In genomic region chr12:131355688-131356245, GRCh38 we compare ENCODE assay signal across 29 cellular contexts.
"Had no signal": no experiment of that assay in that cellular context is flagged by ENCODE, and none has a peak within 500 bp of the region (broad histone marks: within the 10 kb centered on the region; RNA-seq: fewer than 3 reads in every experiment).

No MANE protein-coding gene starts in this region.

- ATAC-seq: foreskin keratinocyte; heart right ventricle; left lobe of liver; natural killer cell treated with Interleukin-12 subunit alpha and Interleukin-12 subunit beta and Interleukin-15 and Interleukin-18, amount 100 ng/mL, for 72 hours; right lobe of liver; stimulated activated memory B cell treated with anti-CD40 and anti-IgM and Interleukin-4, amounts not matched to agents 10 μg/mL and 1 μg/mL and 100 μg/mL, for 72 hours; stimulated activated naive CD8-positive, alpha-beta T cell treated with anti-CD3 and anti-CD28 coated beads, Interleukin-15, Interleukin-2, amounts not matched to agents 100 U/mL and 50 U/mL, for 24 hours had no signal

- H3K4me1 Mint-ChIP-seq: immature natural killer cell; memory B cell; stimulated activated memory B cell treated with anti-CD40 and anti-IgM and Interleukin-4, amounts not matched to agents 10 μg/mL and 1 μg/mL and 100 μg/mL, for 72 hours had no signal

- DNase-seq: effector CD8-positive, alpha-beta T cell; foreskin keratinocyte; glutamatergic neuron; heart right ventricle; hypothalamus; immature natural killer cell; naive B cell; nucleus accumbens; ovary; right lobe of liver; small intestine; stimulated activated CD4-positive, alpha-beta T cell treated with anti-CD3 and anti-CD28 coated beads, Interleukin-12 subunit alpha, Interleukin-12 subunit beta, amount 100 ng/mL, for 4 hours; stimulated activated CD4-positive, alpha-beta T cell treated with anti-CD3 and anti-CD28 coated beads, Interleukin-1b, Interleukin-23, amount 100 ng/mL, for 48 hours; stimulated activated CD4-positive, alpha-beta T cell treated with anti-CD3 and anti-CD28 coated beads, Interleukin-4, amount 100 ng/mL, for 1 hour; stimulated activated naive CD8-positive, alpha-beta T cell treated with anti-CD3 and anti-CD28 coated beads, Interleukin-15, Interleukin-2, amounts not matched to agents 100 U/mL and 50 U/mL, for 24 hours; substantia nigra; testis; tibial artery had no signal

- H3K4me1 ChIP-seq: esophagus muscularis mucosa, foreskin keratinocyte, heart right ventricle, right lobe of liver, tibial artery had no signal

- H3K36me3 ChIP-seq: esophagus muscularis mucosa, heart right ventricle, ovary, right lobe of liver, tibial artery had no signal

- FAIRE-seq: endothelial cell of umbilical vein, keratinocyte, small intestine had no signal

- H3K9me3 ChIP-seq: esophagus muscularis mucosa, ovary, right lobe of liver, testis had no signal

- H3K4me3 ChIP-seq: esophagus muscularis mucosa, heart right ventricle, lung, ovary, right lobe of liver, testis, tibial artery had no signal

- H3K27me3 ChIP-seq: foreskin keratinocyte, ovary, right lobe of liver, testis had no signal

- H3K4me3 Mint-ChIP-seq: dendritic cell treated with granulocyte-macrophage colony-stimulating factor and Interleukin-4, amounts not matched to agents 40 ng/mL and 50 ng/mL, for 4 days; immature natural killer cell; memory B cell; natural killer cell treated with Interleukin-12 subunit alpha and Interleukin-12 subunit beta and Interleukin-15 and Interleukin-18, amount 100 ng/mL, for 72 hours; neural crest cell; stimulated activated memory B cell treated with anti-CD40 and anti-IgM and Interleukin-4, amounts not matched to agents 10 μg/mL and 1 μg/mL and 100 μg/mL, for 72 hours; type B pancreatic cell had no signal

- H3K9me3 Mint-ChIP-seq: memory B cell; natural killer cell treated with Interleukin-12 subunit alpha and Interleukin-12 subunit beta and Interleukin-15 and Interleukin-18, amount 100 ng/mL, for 72 hours; stimulated activated memory B cell treated with anti-CD40 and anti-IgM and Interleukin-4, amounts not matched to agents 10 μg/mL and 1 μg/mL and 100 μg/mL, for 72 hours; type B pancreatic cell had no signal

- H3K36me3 Mint-ChIP-seq: immature natural killer cell; memory B cell; naive B cell; natural killer cell treated with Interleukin-12 subunit alpha and Interleukin-12 subunit beta and Interleukin-15 and Interleukin-18, amount 100 ng/mL, for 72 hours; stimulated activated memory B cell treated with anti-CD40 and anti-IgM and Interleukin-4, amounts not matched to agents 10 μg/mL and 1 μg/mL and 100 μg/mL, for 72 hours; type B pancreatic cell had no signal

- H3K27ac Mint-ChIP-seq: dendritic cell treated with granulocyte-macrophage colony-stimulating factor and Interleukin-4, amounts not matched to agents 40 ng/mL and 50 ng/mL, for 4 days; immature natural killer cell; memory B cell; natural killer cell treated with Interleukin-12 subunit alpha and Interleukin-12 subunit beta and Interleukin-15 and Interleukin-18, amount 100 ng/mL, for 72 hours; stimulated activated memory B cell treated with anti-CD40 and anti-IgM and Interleukin-4, amounts not matched to agents 10 μg/mL and 1 μg/mL and 100 μg/mL, for 72 hours; type B pancreatic cell had no signal

- H3K27ac ChIP-seq: esophagus muscularis mucosa, foreskin keratinocyte, heart right ventricle, right lobe of liver, testis, tibial artery had no signal
